ENCODE assay signal across 12 cellular contexts in the genomic region with DNA sequence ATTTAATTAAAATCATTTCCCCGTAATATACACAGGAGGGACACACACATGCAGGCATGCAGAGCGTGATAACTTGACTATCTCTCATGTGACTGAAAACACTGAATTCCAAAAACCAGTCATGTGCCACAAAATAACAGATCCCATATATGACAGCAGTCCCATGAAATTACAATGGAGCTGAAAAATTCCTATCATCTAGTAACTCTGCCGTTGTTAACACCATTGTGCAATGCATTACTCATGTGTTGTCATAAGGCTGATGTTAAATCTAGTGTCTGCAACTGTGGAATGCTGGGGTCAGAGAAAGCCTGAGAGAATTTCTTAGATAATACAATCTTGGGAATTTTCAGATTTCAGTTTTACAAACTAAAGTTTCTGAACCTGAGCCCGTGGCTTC.
DNase-seq lines count a peak whose midpoint lies in the region; ATAC-seq, FAIRE-seq and TF ChIP-seq lines count a peak whose summit lies in the region.
"Had no signal": no experiment of that assay in that cellular context is flagged by ENCODE, and none has a peak within 500 bp of the region (broad histone marks: within the 10 kb centered on the region; RNA-seq: fewer than 3 reads in every experiment).

No MANE protein-coding gene starts in this region.

- H3K4me3 ChIP-seq in SK-N-SH (ENCODE audit: low read depth in 2 of 2, low read length in 1 of 2) (no peak overlapping the region; a peak in 1 of 4 replicates), fibroblast of villous mesenchyme (ENCODE audit: low read depth, low read length) (no peak overlapping the region), spleen (no peak overlapping the region)
- H3K4me3 ChIP-seq: lower lobe of right lung, stomach had no signal

- WGBS in SK-N-SH (ENCODE audit: low lambda C conversion rate): 58% methylated on average over 4 of the region's 4 CpGs
- 65 to 83% (median 77%) methylated on average over 4 of the region's 4 CpGs for WGBS in spleen, 5 donors

- H3K9me3 ChIP-seq in SK-N-SH (no peaks in the 10 kb centered on the region), spleen (no peaks in the 10 kb centered on the region)
- H3K9me3 ChIP-seq: lower lobe of right lung, stomach had no signal

- intact Hi-C loops in sciatic nerve (cut with DNase I): no loop called here
- intact Hi-C loops in spleen (cut with DNase I; ENCODE audit: low total_unique reads): no loop called here

- H3K79me2 ChIP-seq in SK-N-SH (ENCODE audit: insufficient read depth): no peaks in the 10 kb centered on the region

- TF ChIP-seq CTCF in SK-N-SH (IDR thresholded peaks at IDR 0.05) (no peak), fibroblast of villous mesenchyme (IDR thresholded peaks at IDR 0.05; ENCODE audit: insufficient read depth, low read depth, low read length) (no peak), spleen (IDR thresholded peaks at IDR 0.05 in 8 of 11, conservative IDR thresholded peaks at IDR 0.05 in 3 of 11) (no peak)

- peaks cover 0 to 13% of the 10 kb centered on the region in 2 experiments; a peak in 1 of 4 replicates for H3K4me1 ChIP-seq in SK-N-SH (ENCODE audit: control insufficient read depth in 1 of 2, insufficient read depth in 2 of 2, low read depth in 1 of 2, low read length in 1 of 2)
- H3K4me1 ChIP-seq in spleen: no peaks in the 10 kb centered on the region
- H3K4me1 ChIP-seq: lower lobe of right lung had no signal

- H4K20me1 ChIP-seq in SK-N-SH (ENCODE audit: insufficient read depth): no peaks in the 10 kb centered on the region

- H3K36me3 ChIP-seq in SK-N-SH (replicated peaks in 1 of 2; ENCODE audit: control insufficient read depth in 1 of 2, insufficient read depth in 2 of 2, low read length in 1 of 2) (no peaks in the 10 kb centered on the region), spleen (peaks cover 0 to 4% (median 0%) of the 10 kb centered on the region in 6 donors)
- H3K36me3 ChIP-seq: lower lobe of right lung, stomach had no signal

- H3K27ac ChIP-seq in SK-N-SH (ENCODE audit: low read depth in 2 of 2, low read length in 1 of 2): peak overlapping the region in 1 of 2 experiments; percentile 72; a peak in 2 of 4 replicates
- no peak overlapping the region for H3K27ac ChIP-seq in spleen
- H3K27ac ChIP-seq: lower lobe of right lung, stomach had no signal

- ATAC-seq in sciatic nerve: peak; percentile 90
- no peak for ATAC-seq in HG02571 (IDR thresholded peaks at IDR 0.05; ENCODE audit: unreplicated experiment)
- no peak for ATAC-seq in HG03342 (IDR thresholded peaks at IDR 0.05; ENCODE audit: unreplicated experiment)
- ATAC-seq: lower lobe of right lung had no signal

- H2AFZ ChIP-seq in SK-N-SH (ENCODE audit: low read depth): no peak overlapping the region

- no peaks in the 10 kb centered on the region for H3K9me2 ChIP-seq in SK-N-SH

- H3K9ac ChIP-seq in SK-N-SH: peak overlapping the region; percentile 22; the same call in 1 of the 2 replicates

- TF ChIP-seq POLR2A in H54 (IDR thresholded peaks at IDR 0.05; ENCODE audit: low read depth, low read length): no peak
- no peak for TF ChIP-seq POLR2A in spleen (IDR thresholded peaks at IDR 0.05)

- no peak for TF ChIP-seq RAD21 in SK-N-SH (IDR thresholded peaks at IDR 0.05; ENCODE audit: low read length)

- POLR2A ChIA-PET in SK-N-SH (lab: Yijun Ruan, JAX): no interaction called here

- FAIRE-seq in H54 (lab: Jason Lieb, UNC): peak; percentile 99

- CTCF ChIA-PET in SK-N-SH (lab: Yijun Ruan, JAX): interaction anchor here (0.9 to 1.4 kb wide), 2 partner anchors 9 to 15 kb away, joined by 4 to 6 read pairs; no protein-coding TSS in a partner anchor

- H3K4me2 ChIP-seq in SK-N-SH: no peak overlapping the region; the same call in 1 of the 2 replicates

- no peak for TF ChIP-seq EP300 in SK-N-SH (IDR thresholded peaks at IDR 0.05; ENCODE audit: borderline replicate concordance in 1 of 2, low read depth in 1 of 2, low read length in 1 of 2)

- peaks cover 7% of the 10 kb centered on the region for H3F3A ChIP-seq in SK-N-SH (replicated peaks; ENCODE audit: insufficient read depth)

- DNase-seq in H54 (ENCODE audit: insufficient read length, low spot score): peak; percentile 42
- DNase-seq in SK-N-SH: no peak
- peak; percentile 97 for DNase-seq in fibroblast of villous mesenchyme (ENCODE audit: low read depth)
- no peak for DNase-seq in sciatic nerve (ENCODE audit: low spot score)
- DNase-seq in spleen: no peak
- no peak for DNase-seq in GDM1 (lab: John Stamatoyannopoulos, UW)
- DNase-seq: cortex of kidney, lower lobe of right lung, NCI-H1694, stomach had no signal

- H3K27me3 ChIP-seq in SK-N-SH (ENCODE audit: insufficient read depth) (no peaks in the 10 kb centered on the region), spleen (replicated peaks in 1 of 7) (no peaks in the 10 kb centered on the region)
- H3K27me3 ChIP-seq: stomach had no signal

TF ChIP-seq in SK-N-SH, 30 proteins besides CTCF, POLR2A, EP300 and RAD21:
- TF ChIP-seq MEF2A (IDR thresholded peaks at IDR 0.05; ENCODE audit: borderline replicate concordance, low read depth): no peak
- peak; percentile 57; the same call in 1 of the 2 replicates for TF ChIP-seq FOSL2 (IDR thresholded peaks at IDR 0.05; ENCODE audit: borderline replicate concordance, low read depth)
- 0 out of 2 replicates have a peak, but pooled peaks have one; percentile 21 for TF ChIP-seq TCF12 (IDR thresholded peaks at IDR 0.05)
- TF ChIP-seq, protein P1, sequence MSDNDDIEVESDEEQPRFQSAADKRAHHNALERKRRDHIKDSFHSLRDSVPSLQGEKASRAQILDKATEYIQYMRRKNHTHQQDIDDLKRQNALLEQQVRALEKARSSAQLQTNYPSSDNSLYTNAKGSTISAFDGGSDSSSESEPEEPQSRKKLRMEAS (IDR thresholded peaks at IDR 0.05; ENCODE audit: low read depth): no peak
- no peak for TF ChIP-seq NFIC (IDR thresholded peaks at IDR 0.05; ENCODE audit: borderline replicate concordance)
- TF ChIP-seq, protein P2, sequence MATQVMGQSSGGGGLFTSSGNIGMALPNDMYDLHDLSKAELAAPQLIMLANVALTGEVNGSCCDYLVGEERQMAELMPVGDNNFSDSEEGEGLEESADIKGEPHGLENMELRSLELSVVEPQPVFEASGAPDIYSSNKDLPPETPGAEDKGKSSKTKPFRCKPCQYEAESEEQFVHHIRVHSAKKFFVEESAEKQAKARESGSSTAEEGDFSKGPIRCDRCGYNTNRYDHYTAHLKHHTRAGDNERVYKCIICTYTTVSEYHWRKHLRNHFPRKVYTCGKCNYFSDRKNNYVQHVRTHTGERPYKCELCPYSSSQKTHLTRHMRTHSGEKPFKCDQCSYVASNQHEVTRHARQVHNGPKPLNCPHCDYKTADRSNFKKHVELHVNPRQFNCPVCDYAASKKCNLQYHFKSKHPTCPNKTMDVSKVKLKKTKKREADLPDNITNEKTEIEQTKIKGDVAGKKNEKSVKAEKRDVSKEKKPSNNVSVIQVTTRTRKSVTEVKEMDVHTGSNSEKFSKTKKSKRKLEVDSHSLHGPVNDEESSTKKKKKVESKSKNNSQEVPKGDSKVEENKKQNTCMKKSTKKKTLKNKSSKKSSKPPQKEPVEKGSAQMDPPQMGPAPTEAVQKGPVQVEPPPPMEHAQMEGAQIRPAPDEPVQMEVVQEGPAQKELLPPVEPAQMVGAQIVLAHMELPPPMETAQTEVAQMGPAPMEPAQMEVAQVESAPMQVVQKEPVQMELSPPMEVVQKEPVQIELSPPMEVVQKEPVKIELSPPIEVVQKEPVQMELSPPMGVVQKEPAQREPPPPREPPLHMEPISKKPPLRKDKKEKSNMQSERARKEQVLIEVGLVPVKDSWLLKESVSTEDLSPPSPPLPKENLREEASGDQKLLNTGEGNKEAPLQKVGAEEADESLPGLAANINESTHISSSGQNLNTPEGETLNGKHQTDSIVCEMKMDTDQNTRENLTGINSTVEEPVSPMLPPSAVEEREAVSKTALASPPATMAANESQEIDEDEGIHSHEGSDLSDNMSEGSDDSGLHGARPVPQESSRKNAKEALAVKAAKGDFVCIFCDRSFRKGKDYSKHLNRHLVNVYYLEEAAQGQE (IDR thresholded peaks at IDR 0.05; ENCODE audit: low read depth, low read length): no peak
- no peak for TF ChIP-seq NRF1 (IDR thresholded peaks at IDR 0.05; ENCODE audit: low read depth, low read length)
- TF ChIP-seq, protein P3, sequence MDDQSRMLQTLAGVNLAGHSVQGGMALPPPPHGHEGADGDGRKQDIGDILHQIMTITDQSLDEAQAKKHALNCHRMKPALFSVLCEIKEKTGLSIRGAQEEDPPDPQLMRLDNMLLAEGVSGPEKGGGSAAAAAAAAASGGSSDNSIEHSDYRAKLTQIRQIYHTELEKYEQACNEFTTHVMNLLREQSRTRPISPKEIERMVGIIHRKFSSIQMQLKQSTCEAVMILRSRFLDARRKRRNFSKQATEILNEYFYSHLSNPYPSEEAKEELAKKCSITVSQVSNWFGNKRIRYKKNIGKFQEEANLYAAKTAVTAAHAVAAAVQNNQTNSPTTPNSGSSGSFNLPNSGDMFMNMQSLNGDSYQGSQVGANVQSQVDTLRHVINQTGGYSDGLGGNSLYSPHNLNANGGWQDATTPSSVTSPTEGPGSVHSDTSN (IDR thresholded peaks at IDR 0.05): peak; percentile 40; the same call in 1 of the 2 replicates
- TF ChIP-seq JUND (IDR thresholded peaks at IDR 0.05): peak; percentile 25; the same call in 1 of the 2 replicates
TF ChIP-seq in SK-N-SH: peak in this region for 4.

Comparison
In these comparisons a context has a peak if more than half of its experiments do, and no peak if none do; other contexts are left out.
1. DNase-seq: peak in H54 (single experiment) and fibroblast of villous mesenchyme (single experiment); none in SK-N-SH (single experiment), sciatic nerve (single experiment), spleen (single experiment) and GDM1 (single experiment).